ENCODE assay signal across 17 cellular contexts in the genomic region with DNA sequence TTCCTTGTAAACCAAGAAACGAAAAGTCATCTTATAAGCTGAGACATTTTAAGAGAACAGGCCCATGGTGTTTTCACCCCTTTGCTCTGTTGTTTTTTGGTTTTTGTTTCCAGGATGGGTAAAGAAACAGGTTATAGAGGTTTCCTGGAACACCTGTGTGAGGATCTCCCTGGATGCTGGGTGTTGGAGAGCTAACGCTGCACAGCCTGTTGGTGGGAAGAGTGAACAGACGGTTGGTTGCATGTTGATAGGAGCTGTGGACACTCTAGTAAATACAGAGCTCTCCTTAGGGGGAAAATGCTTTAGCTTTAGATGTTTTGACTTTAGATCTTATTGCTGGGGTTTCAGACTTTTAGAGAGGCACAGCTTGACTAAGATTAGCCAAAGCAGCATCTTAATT.
"Had no signal": no experiment of that assay in that cellular context is flagged by ENCODE, and none has a peak within 500 bp of the region (broad histone marks: within the 10 kb centered on the region; RNA-seq: fewer than 3 reads in every experiment).

No MANE protein-coding gene starts in this region.

- ATAC-seq: natural killer cell, T-cell had no signal

- H3K4me2 ChIP-seq: hepatocyte had no signal

- H3K27ac Mint-ChIP-seq: activated CD4-positive, alpha-beta T cell treated with anti-CD3 and anti-CD28 coated beads, Interleukin-2, amount 10 ng/mL, durations not matched to agents 7 days and 5 days; activated naive CD4-positive, alpha-beta T cell treated with anti-CD3 and anti-CD28 coated beads, Interleukin-2, amount 50 U/mL, for 24 hours; natural killer cell; T-cell had no signal

- H3K27me3 ChIP-seq: adrenal gland, hepatocyte, tibial artery had no signal

- H3K4me1 ChIP-seq: adrenal gland had no signal

- H3K27ac ChIP-seq: adrenal gland, hepatocyte, tibial artery had no signal

- H3K9me3 ChIP-seq: adrenal gland, tibial artery had no signal

- H3K79me2 ChIP-seq: hepatocyte had no signal

- H3K27me3 Mint-ChIP-seq: activated CD4-positive, alpha-beta T cell treated with anti-CD3 and anti-CD28 coated beads, Interleukin-2, amount 10 ng/mL, durations not matched to agents 7 days and 5 days had no signal

- H3K4me3 Mint-ChIP-seq: activated CD4-positive, alpha-beta T cell treated with anti-CD3 and anti-CD28 coated beads, Interleukin-2, amount 10 ng/mL, durations not matched to agents 7 days and 5 days; activated naive CD4-positive, alpha-beta T cell treated with anti-CD3 and anti-CD28 coated beads, Interleukin-2, amount 50 U/mL, for 24 hours; natural killer cell; T-cell had no signal

- DNase-seq: activated CD4-positive, alpha-beta T cell treated with anti-CD3 and anti-CD28 coated beads, Interleukin-2, amount 10 ng/mL, durations not matched to agents 7 days and 5 days; activated CD8-positive, alpha-beta memory T cell treated with anti-CD3 and anti-CD28 coated beads, Interleukin-2, amount 50 U/mL, for 48 hours; activated effector memory CD4-positive, alpha-beta T cell treated with anti-CD3 and anti-CD28 coated beads, Interleukin-2, amount 50 U/mL, for 16 hours; activated T-cell treated with anti-CD3 and anti-CD28 coated beads, Interleukin-2, amount 50 U/mL, for 48 hours; adrenal gland; cerebellar nuclear complex; cortex of kidney; mesenchymal stem cell; natural killer cell; occipital lobe; posterior cingulate gyrus; stimulated activated CD8-positive, alpha-beta memory T cell treated with anti-CD3 and anti-CD28 coated beads, Interleukin-4, amount 100 ng/mL, for 48 hours; stimulated activated naive CD4-positive, alpha-beta T cell treated with Interleukin-2 at 50 U/mL for 16 hours; T-cell; tibial artery had no signal

- H3K9me3 Mint-ChIP-seq: activated CD4-positive, alpha-beta T cell treated with anti-CD3 and anti-CD28 coated beads, Interleukin-2, amount 10 ng/mL, durations not matched to agents 7 days and 5 days; activated naive CD4-positive, alpha-beta T cell treated with anti-CD3 and anti-CD28 coated beads, Interleukin-2, amount 50 U/mL, for 24 hours; natural killer cell; T-cell had no signal

- H3K36me3 ChIP-seq: adrenal gland, tibial artery had no signal

- H3K4me3 ChIP-seq: adrenal gland, hepatocyte, tibial artery had no signal

- H3K36me3 Mint-ChIP-seq: activated naive CD4-positive, alpha-beta T cell treated with anti-CD3 and anti-CD28 coated beads, Interleukin-2, amount 50 U/mL, for 24 hours; natural killer cell; T-cell had no signal
